11 cellular contexts compared by ENCODE assay signal in the genomic region with DNA sequence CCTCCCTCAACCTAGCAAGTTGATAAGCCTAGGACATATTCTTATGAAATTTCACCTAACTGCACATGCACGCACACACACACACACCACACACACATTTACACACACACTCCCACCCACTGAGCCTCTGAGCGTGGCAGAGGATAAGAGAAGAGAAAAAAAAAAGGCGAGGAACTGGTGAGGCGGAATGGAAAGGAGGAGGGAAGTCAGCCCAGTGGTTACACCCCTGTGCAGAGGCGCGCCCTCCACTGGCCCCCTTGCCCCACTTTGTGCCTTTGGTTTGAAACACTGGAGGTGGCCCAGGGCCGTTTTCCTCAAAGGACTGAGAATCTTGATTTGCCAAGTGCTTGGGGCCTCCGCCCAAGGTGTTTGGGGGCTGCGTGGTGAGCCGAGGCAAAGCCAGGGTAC. TPM values are rescaled to one million over a fixed set of nuclear protein-coding genes. Genes with fewer than 3 reads are reported as not detected.
DNase-seq lines count a peak whose midpoint lies in the region; ATAC-seq and TF ChIP-seq lines count a peak whose summit lies in the region.
"Had no signal": no experiment of that assay in that cellular context is flagged by ENCODE, and none has a peak within 500 bp of the region (broad histone marks: within the 10 kb centered on the region; RNA-seq: fewer than 3 reads in every experiment).

No MANE protein-coding gene starts in this region.

- TF ChIP-seq CTCF in epithelial cell of proximal tubule (conservative IDR thresholded peaks at IDR 0.05; ENCODE audit: low read depth, low read length) (no peak), osteocyte (IDR thresholded peaks at IDR 0.05) (peak; percentile 19)
- TF ChIP-seq CTCF in CD8-positive, alpha-beta T cell (IDR thresholded peaks at IDR 0.05) = no peak

- H3K4me1 ChIP-seq in HUES6 (ENCODE audit: control insufficient read depth, insufficient read depth, low read length) = peaks cover 17% of the 10 kb centered on the region; the same call in 1 of the 2 replicates
- peaks cover 6% of the 10 kb centered on the region for H3K4me1 ChIP-seq in CD8-positive, alpha-beta T cell (ENCODE audit: insufficient read depth, low read length)

- H3K4me3 Mint-ChIP-seq in osteocyte (ENCODE audit: unreplicated experiment) = no peak overlapping the region
- H3K4me3 Mint-ChIP-seq in CD8-positive, alpha-beta T cell = no peak overlapping the region

- H3K9me3 Mint-ChIP-seq in osteocyte (ENCODE audit: unreplicated experiment) = no peaks in the 10 kb centered on the region
- H3K9me3 Mint-ChIP-seq in CD8-positive, alpha-beta T cell = no peaks in the 10 kb centered on the region

- intact Hi-C loops in CD8-positive, alpha-beta T cell (cut with DNase I, micrococcal nuclease) = loop anchor here in 1 of 2 experiments (2.0 kb wide), 1 partner anchor 19 kb away; no protein-coding TSS in a partner anchor

- H3K36me3 Mint-ChIP-seq in osteocyte (ENCODE audit: unreplicated experiment) = no peaks in the 10 kb centered on the region
- H3K36me3 Mint-ChIP-seq in CD8-positive, alpha-beta T cell = no peaks in the 10 kb centered on the region

- H3K9ac ChIP-seq in HUES6 (ENCODE audit: low read length) = no peak overlapping the region
- H3K9ac ChIP-seq: SK-N-SH had no signal

- H3K36me3 ChIP-seq in HUES6 (ENCODE audit: control insufficient read depth, insufficient read depth, low read length) = no peaks in the 10 kb centered on the region
- no peaks in the 10 kb centered on the region for H3K36me3 ChIP-seq in CD8-positive, alpha-beta T cell (ENCODE audit: insufficient read depth, low read length)
- H3K36me3 ChIP-seq: thoracic aorta had no signal

- peak; percentile 24 for DNase-seq in AG08396 (ENCODE audit: low spot score)
- DNase-seq in epithelial cell of proximal tubule (ENCODE audit: low read depth) = no peak
- DNase-seq in osteocyte (ENCODE audit: extremely low spot score, unreplicated experiment) = no peak
- DNase-seq in stimulated activated CD4-positive, alpha-beta T cell treated with anti-CD3 and anti-CD28 coated beads, Interleukin-15, amount 100 ng/mL, for 24 hours = no peak
- no peak for DNase-seq in CD8-positive, alpha-beta T cell
- DNase-seq: central memory CD4-positive, alpha-beta T cell had no signal

- no peak overlapping the region for H3K27ac Mint-ChIP-seq in osteocyte (ENCODE audit: unreplicated experiment)
- no peak overlapping the region for H3K27ac Mint-ChIP-seq in CD8-positive, alpha-beta T cell

- H3K9me3 ChIP-seq in HUES6 (ENCODE audit: control insufficient read depth, insufficient read depth, low read depth, low read length) = peaks cover 4% of the 10 kb centered on the region
- no peaks in the 10 kb centered on the region for H3K9me3 ChIP-seq in CD8-positive, alpha-beta T cell (ENCODE audit: low read length)
- H3K9me3 ChIP-seq: SK-N-SH, thoracic aorta had no signal

- ATAC-seq in GM19463 (IDR thresholded peaks at IDR 0.05; ENCODE audit: unreplicated experiment) (no peak), GM21576 (IDR thresholded peaks at IDR 0.05; ENCODE audit: unreplicated experiment) (no peak)
- no peak for ATAC-seq in CD8-positive, alpha-beta T cell

- H3K4me1 Mint-ChIP-seq in osteocyte (ENCODE audit: unreplicated experiment) = peaks cover 55% of the 10 kb centered on the region
- H3K4me1 Mint-ChIP-seq in CD8-positive, alpha-beta T cell (ENCODE audit: low read depth) = peaks cover 16% of the 10 kb centered on the region

- peaks cover 100% of the 10 kb centered on the region for H3K27me3 ChIP-seq in HUES6 (ENCODE audit: control insufficient read depth, insufficient read depth, low read length)
- peaks cover 65% of the 10 kb centered on the region for H3K27me3 ChIP-seq in CD8-positive, alpha-beta T cell (ENCODE audit: insufficient read depth, low read length)

- CTCF ChIA-PET in CD8-positive, alpha-beta T cell (lab: Charles Lee) = interaction anchor here (1.3 kb wide), 1 partner anchor 197 kb away, joined by 4 read pairs; no protein-coding TSS in a partner anchor

- no peak overlapping the region for H3K27ac ChIP-seq in HUES6 (ENCODE audit: low read depth, low read length)
- H3K27ac ChIP-seq in CD8-positive, alpha-beta T cell (ENCODE audit: low read depth, low read length) = no peak overlapping the region
- H3K27ac ChIP-seq: thoracic aorta had no signal

- H3K27me3 Mint-ChIP-seq in osteocyte (ENCODE audit: unreplicated experiment) = peaks cover 2% of the 10 kb centered on the region
- peaks cover 63% of the 10 kb centered on the region for H3K27me3 Mint-ChIP-seq in CD8-positive, alpha-beta T cell (ENCODE audit: low read depth)

- H3K4me3 ChIP-seq in HUES6 (ENCODE audit: low read depth, low read length) = 0 out of 2 replicates have a peak overlapping the region, but pooled peaks have one; percentile 13
- peak overlapping the region; percentile 35 for H3K4me3 ChIP-seq in epithelial cell of proximal tubule (ENCODE audit: low read depth, low read length)
- no peak overlapping the region for H3K4me3 ChIP-seq in CD8-positive, alpha-beta T cell (ENCODE audit: low read depth, low read length)
- H3K4me3 ChIP-seq: thoracic aorta had no signal

- POLR2A ChIA-PET in CD8-positive, alpha-beta T cell (lab: Charles Lee) = no interaction called here

RNA-seq across cellular contexts. Expression of a gene that starts 20.7 kb away (rescaled TPM):
- total RNA-seq in epithelial cell of proximal tubule = 12.6 and 14.8 TPM in 2 replicates
- total RNA-seq in osteocyte = 189 and 197 TPM in 2 replicates
- not detected for total RNA-seq in CD8-positive, alpha-beta T cell

RNA-seq across cellular contexts. Expression of a gene that starts 22.7 kb away (rescaled TPM):
- 1.2 and 1.6 TPM in 2 replicates for total RNA-seq in epithelial cell of proximal tubule
- 40.9 and 42.8 TPM in 2 replicates for total RNA-seq in osteocyte
- not detected for total RNA-seq in CD8-positive, alpha-beta T cell

Comparison
In these comparisons a context has a peak if more than half of its experiments do, and no peak if none do; other contexts are left out.
1. RNA of a gene that starts 20.7 kb away (total RNA-seq): 189 to 197 TPM in osteocyte and 12.6 to 14.8 TPM in epithelial cell of proximal tubule; not detected in CD8-positive, alpha-beta T cell; every median in the first group is over 10 times any median in the second.
2. RNA of a gene that starts 22.7 kb away (total RNA-seq): 40.9 to 42.8 TPM in osteocyte; 1.2 to 1.6 TPM in epithelial cell of proximal tubule and not detected in CD8-positive, alpha-beta T cell; every median in the first group is over 10 times any median in the second.